In genomic region chr1:89022167-89022959, GRCh38 we compare ENCODE assay signal across 9 cellular contexts. TPM values are rescaled to one million over a fixed set of nuclear protein-coding genes. Genes with fewer than 3 reads are reported as not detected.
DNase-seq lines count a peak whose midpoint lies in the region; ATAC-seq and TF ChIP-seq lines count a peak whose summit lies in the region.
"Had no signal": no experiment of that assay in that cellular context is flagged by ENCODE, and none has a peak within 500 bp of the region (broad histone marks: within the 10 kb centered on the region; RNA-seq: fewer than 3 reads in every experiment).

Gene GBP3 (minus strand): TSS chr1:89022866. CDS start chr1:89020721, 2,145 bp downstream.

- CTCF ChIA-PET in RWPE1 (lab: Yijun Ruan, JAX), result interaction anchor here (0.5 to 0.8 kb wide), 2 partner anchors 334 to 1583 kb away, joined by 3 to 4 read pairs; no protein-coding TSS in a partner anchor

- H3K4me3 ChIP-seq in uterus, result peak within 1 kb of the TSS; percentile 45 to 52

- ATAC-seq in GM19397 (IDR thresholded peaks at IDR 0.05; ENCODE audit: unreplicated experiment), result peak; percentile 79
- peak; percentile 63 for ATAC-seq in HG03521 (IDR thresholded peaks at IDR 0.05; ENCODE audit: unreplicated experiment)

- H3K27me3 Mint-ChIP-seq in mesothelial cell of epicardium (ENCODE audit: low read depth), result no peaks in the 10 kb centered on the region

- H3K4me3 Mint-ChIP-seq in mesothelial cell of epicardium, result peak within 1 kb of the TSS; percentile 43

- H3K27ac ChIP-seq in RWPE1 (no peak within 1 kb of the TSS), uterus (peak within 1 kb of the TSS; percentile 88 to 91)
- H3K27ac ChIP-seq: VCaP had no signal

- peak in 1 of 2 donors; percentile 15 for TF ChIP-seq POLR2A in uterus (IDR thresholded peaks at IDR 0.05)

- POLR2A ChIA-PET in RWPE1 (lab: Yijun Ruan, JAX; ENCODE audit: low non-redundant PET), result interaction anchor here (0.5 to 0.6 kb wide), 2 partner anchors 25 kb away, joined by 3 read pairs; no protein-coding TSS in a partner anchor

- peaks cover 11% of the 10 kb centered on the region for H3K9me3 Mint-ChIP-seq in mesothelial cell of epicardium

- DNase-seq in COLO668 (lab: John Stamatoyannopoulos, UW; ENCODE audit: unreplicated experiment), result peak; percentile 25
- peak; percentile 70 for DNase-seq in RWPE1 (ENCODE audit: low spot score)
- DNase-seq in dermis microvascular lymphatic vessel endothelial cell (ENCODE audit: low read depth in 2 of 2), result peak in 1 of 2 donors; percentile 57
- no peak for DNase-seq in mesothelial cell of epicardium (ENCODE audit: low spot score in 2 of 2, unreplicated experiment in 2 of 2)
- DNase-seq in uterus, result no peak
- DNase-seq in NCI-H1048 (lab: John Stamatoyannopoulos, UW), result no peak

- peaks cover 41% of the 10 kb centered on the region for H3K4me1 Mint-ChIP-seq in mesothelial cell of epicardium

- TF ChIP-seq CTCF in RWPE1 (conservative IDR thresholded peaks at IDR 0.05; ENCODE audit: low read depth) (no peak), mesothelial cell of epicardium (IDR thresholded peaks at IDR 0.05; ENCODE audit: unreplicated experiment) (no peak), uterus (IDR thresholded peaks at IDR 0.05) (no peak)

- peaks cover 5% of the 10 kb centered on the region for H3K36me3 Mint-ChIP-seq in mesothelial cell of epicardium

- no peaks in the 10 kb centered on the region for H3K27me3 ChIP-seq in uterus

- no peaks in the 10 kb centered on the region for H3K4me1 ChIP-seq in uterus

- H3K27ac Mint-ChIP-seq in mesothelial cell of epicardium, result peak within 1 kb of the TSS; percentile 88

- H3K36me3 ChIP-seq in uterus, result no peaks in the 10 kb centered on the region

- intact Hi-C loops in uterus (cut with DNase I; ENCODE audit: low total_unique reads), result no loop called here

- no peaks in the 10 kb centered on the region for H3K9me3 ChIP-seq in uterus

RNA-seq across cellular contexts. Expression of gene GBP3, which starts in this region (rescaled TPM):
- total RNA-seq in dermis microvascular lymphatic vessel endothelial cell (13.0 and 15.6 TPM in 2 replicates), mesothelial cell of epicardium (6.4 to 7.2 TPM (median 6.6 TPM) in 3 replicates), uterus (10 to 100 TPM; 11.2 to 38.6 (median 20.5) TPM)

Comparison
In these comparisons a context has a peak if more than half of its experiments do, and no peak if none do; other contexts are left out.
1. DNase-seq: peak in COLO668 (single experiment) and RWPE1 (single experiment); none in mesothelial cell of epicardium (0 of 2), uterus (0 of 2) and NCI-H1048 (single experiment).